ENCODE assay signal across 9 cellular contexts in genomic region chr19:38544569-38545315, GRCh38.
A peak's percentile ranks its signal among the peaks of the same experiment; 100 is the strongest.
DNase-seq lines count a peak whose midpoint lies in the region; ATAC-seq and TF ChIP-seq lines count a peak whose summit lies in the region.
"Had no signal": no experiment of that assay in that cellular context is flagged by ENCODE, and none has a peak within 500 bp of the region (broad histone marks: within the 10 kb centered on the region; RNA-seq: fewer than 3 reads in every experiment).

No MANE protein-coding gene starts in this region.

- H3K4me3 Mint-ChIP-seq in activated T-cell treated with anti-CD3 and anti-CD28 coated beads, Interleukin-2, amount 50 U/mL, for 72 hours = peak overlapping the region; percentile 44 to 46

- CTCF ChIA-PET in OCI-LY7 (lab: Charles Lee; ENCODE audit: unreplicated experiment) = no interaction called here

- H4K20me1 ChIP-seq in OCI-LY7 (ENCODE audit: insufficient read depth, low read length) = no peaks in the 10 kb centered on the region

- H3K79me2 ChIP-seq in OCI-LY7 (ENCODE audit: insufficient read depth, low read depth, low read length) = no peaks in the 10 kb centered on the region

- ATAC-seq in activated T-cell treated with anti-CD3 and anti-CD28 coated beads, Interleukin-2, amount 50 U/mL, for 72 hours (replicated peaks in 1 of 2) = peak in 1 of 2 donors; percentile 41

- BruUV-seq in OCI-LY7 (replicated peaks; lab: Mats Ljungman, UMichigan) = no TSS peak

- H3K9me2 ChIP-seq in OCI-LY7 (ENCODE audit: insufficient read depth, low read length) = no peaks in the 10 kb centered on the region

- H3K4me1 ChIP-seq in OCI-LY7 (ENCODE audit: insufficient read depth, low read length, poor library complexity, severe bottlenecking) (peaks cover 22% of the 10 kb centered on the region), subcutaneous abdominal adipose tissue (ENCODE audit: control insufficient read depth in 5 of 5, insufficient read depth in 5 of 5, low read length in 5 of 5) (peaks cover 0 to 22% (median 15%) of the 10 kb centered on the region in 5 donors)

- TF ChIP-seq CTCF in OCI-LY7 (conservative IDR thresholded peaks at IDR 0.05; ENCODE audit: low read length) = peak; percentile 89

- H3K27me3 ChIP-seq in subcutaneous abdominal adipose tissue (ENCODE audit: control insufficient read depth in 5 of 5, insufficient read depth in 4 of 5, low read length in 5 of 5) = no peaks in the 10 kb centered on the region

- H3K4me3 ChIP-seq in OCI-LY7 (ENCODE audit: low read depth, low read length, poor library complexity, severe bottlenecking) = no peak overlapping the region
- peak overlapping the region in 4 of 5 donors; percentile 11 to 51 (median 46) for H3K4me3 ChIP-seq in subcutaneous abdominal adipose tissue (ENCODE audit: low read depth in 1 of 5, low read length in 5 of 5)

- H3K27me3 Mint-ChIP-seq in activated T-cell treated with anti-CD3 and anti-CD28 coated beads, Interleukin-2, amount 50 U/mL, for 72 hours (ENCODE audit: low read depth) = no peaks in the 10 kb centered on the region

- peaks cover 23% of the 10 kb centered on the region for H3K4me1 Mint-ChIP-seq in activated T-cell treated with anti-CD3 and anti-CD28 coated beads, Interleukin-2, amount 50 U/mL, for 72 hours (ENCODE audit: low read depth)

- H3K9ac ChIP-seq in subcutaneous abdominal adipose tissue (ENCODE audit: low read length in 5 of 5) = peak overlapping the region in 2 of 5 donors; percentile 18 to 51

- H3K4me2 ChIP-seq in OCI-LY7 (ENCODE audit: low read length) = peak overlapping the region; percentile 39

- peak overlapping the region; percentile 93 for H2AFZ ChIP-seq in OCI-LY7 (ENCODE audit: low read length)

- no peaks in the 10 kb centered on the region for H3K9me3 ChIP-seq in OCI-LY7 (ENCODE audit: low read length)
- no peaks in the 10 kb centered on the region for H3K9me3 ChIP-seq in subcutaneous abdominal adipose tissue (ENCODE audit: control insufficient read depth in 5 of 5, low read length in 5 of 5)

- H3K36me3 Mint-ChIP-seq in activated T-cell treated with anti-CD3 and anti-CD28 coated beads, Interleukin-2, amount 50 U/mL, for 72 hours (ENCODE audit: insufficient read depth in 2 of 2) = peaks cover 1 to 2% of the 10 kb centered on the region in 2 donors

- POLR2A ChIA-PET in OCI-LY7 (lab: Charles Lee) = interaction anchor here (0.9 kb wide), 1 partner anchor 73 kb away, joined by 4 read pairs; the partner anchor contains the start of gene MAP4K1

- intact Hi-C loops in OCI-LY7 (cut with micrococcal nuclease; ENCODE audit: unreplicated experiment) = loop anchor here (1.0 to 10.0 kb wide), 5 partner anchors 39 to 386 kb away; partner anchors contain the start of genes MRPS12 and SARS2

- H3K27ac ChIP-seq in OCI-LY7 (ENCODE audit: low read depth, low read length, poor library complexity, severe bottlenecking) (no peak overlapping the region), epithelial cell of prostate (peak overlapping the region; percentile 56), subcutaneous abdominal adipose tissue (ENCODE audit: low read depth, low read length) (no peak overlapping the region)

- peaks cover 2 to 3% of the 10 kb centered on the region in 2 donors for H3K9me3 Mint-ChIP-seq in activated T-cell treated with anti-CD3 and anti-CD28 coated beads, Interleukin-2, amount 50 U/mL, for 72 hours

- no peak overlapping the region for H3K27ac Mint-ChIP-seq in activated T-cell treated with anti-CD3 and anti-CD28 coated beads, Interleukin-2, amount 50 U/mL, for 72 hours

- no peak for DNase-seq in activated T-cell treated with anti-CD3 and anti-CD28 coated beads, Interleukin-2, amount 50 U/mL, for 72 hours
- no peak for DNase-seq in activated T-cell treated with anti-CD3 and anti-CD28 coated beads, Interleukin-2, amount 50 U/mL, for 48 hours
- DNase-seq in OCI-LY7 (ENCODE audit: low spot score) = peak; percentile 89
- no peak for DNase-seq in epithelial cell of prostate (ENCODE audit: low read depth, low spot score)
- DNase-seq in SW480 (ENCODE audit: low spot score) = no peak
- no peak for DNase-seq in GM19238 (ENCODE audit: insufficient read length, low spot score)
- DNase-seq in activated effector memory CD4-positive, alpha-beta T cell treated with anti-CD3 and anti-CD28 coated beads, Interleukin-2, amount 50 U/mL, for 16 hours = no peak
- DNase-seq: cerebellar nuclear complex had no signal

- H3K36me3 ChIP-seq in OCI-LY7 (ENCODE audit: insufficient read depth, low read length) (no peaks in the 10 kb centered on the region), subcutaneous abdominal adipose tissue (ENCODE audit: control insufficient read depth in 5 of 5, insufficient read depth in 5 of 5, low read length in 5 of 5) (no peaks in the 10 kb centered on the region)
